28 cellular contexts compared by ENCODE assay signal in the genomic region with DNA sequence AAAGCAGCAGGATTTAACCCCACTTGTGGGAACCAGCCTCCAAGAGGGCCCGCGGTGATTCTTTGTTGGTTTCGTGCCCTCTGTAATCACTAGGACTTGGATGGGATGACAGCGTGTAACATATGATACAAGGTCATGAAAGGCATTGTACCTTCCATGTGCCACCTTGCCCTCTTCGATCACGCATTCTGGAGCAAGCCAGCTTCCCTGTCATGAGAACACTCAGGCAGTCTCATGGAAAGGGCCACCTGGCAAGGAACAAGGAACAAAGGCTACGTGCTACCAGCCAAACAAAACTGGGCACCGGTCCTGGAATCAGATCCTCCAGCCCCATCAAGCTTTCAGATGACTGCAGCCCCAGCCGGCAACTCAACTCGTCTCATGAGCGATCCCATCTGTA.
"Had no signal": no experiment of that assay in that cellular context is flagged by ENCODE, and none has a peak within 500 bp of the region (broad histone marks: within the 10 kb centered on the region; RNA-seq: fewer than 3 reads in every experiment).

No MANE protein-coding gene starts in this region.

- H3K36me3 ChIP-seq: brain microvascular endothelial cell, gastrocnemius medialis, heart left ventricle, WERI-Rb-1 had no signal

- H3K4me3 ChIP-seq: coronary artery, dorsolateral prefrontal cortex, gastrocnemius medialis, heart left ventricle had no signal

- DNase-seq: activated B cell treated with CpG ODN at 0.5 μM for 24 hours; activated CD4-positive, alpha-beta T cell treated with anti-CD3 and anti-CD28 coated beads for 48 hours; activated CD4-positive, alpha-beta T cell treated with anti-CD3 and anti-CD28 coated beads, Interleukin-2, amount 50 U/mL, for 1 hour; activated CD4-positive, alpha-beta T cell treated with anti-CD3 and anti-CD28 coated beads, Interleukin-2, amount 50 U/mL, for 48 hours; activated CD8-positive, alpha-beta memory T cell treated with anti-CD3 and anti-CD28 coated beads for 24 hours; activated CD8-positive, alpha-beta T cell treated with anti-CD3 and anti-CD28 coated beads for 36 hours; activated effector memory CD4-positive, alpha-beta T cell treated with Interleukin-2 at 50 U/mL for 16 hours; activated gamma-delta T cell treated with Interleukin-2 at 50 U/mL for 16 hours; activated naive CD4-positive, alpha-beta T cell treated with anti-CD3 and anti-CD28 coated beads, Interleukin-2, amount 50 U/mL, for 16 hours; activated naive CD4-positive, alpha-beta T cell treated with Interleukin-2 at 50 U/mL for 16 hours; activated T-cell treated with anti-CD3 and anti-CD28 coated beads, Interleukin-2, amount 50 U/mL, for 4 hours; amniotic stem cell; anterior cingulate cortex; brain microvascular endothelial cell; dorsolateral prefrontal cortex; effector memory CD4-positive, alpha-beta T cell; endodermal cell; foreskin keratinocyte; gastrocnemius medialis; glutamatergic neuron; heart left ventricle; T-helper 17 cell; T1000; WERI-Rb-1 had no signal

- H3K9me3 ChIP-seq: gastrocnemius medialis had no signal

- H3K4me1 ChIP-seq: foreskin keratinocyte, gastrocnemius medialis, heart left ventricle had no signal

- H3K27ac ChIP-seq: brain microvascular endothelial cell, coronary artery, dorsolateral prefrontal cortex, foreskin keratinocyte, gastrocnemius medialis, heart left ventricle, WERI-Rb-1 had no signal

- ATAC-seq: activated CD4-positive, CD25-positive, alpha-beta regulatory T cell treated with anti-CD3 and anti-CD28 coated beads, Interleukin-2, amount 50 U/mL, for 24 hours; activated CD8-positive, alpha-beta T cell treated with anti-CD3 and anti-CD28 coated beads for 36 hours; activated T-cell treated with anti-CD3 and anti-CD28 coated beads, Interleukin-2, amount 50 U/mL, for 4 hours; activated T-helper 17 cell treated with anti-CD3 and anti-CD28 coated beads, Interleukin-2, amount 50 U/mL, for 72 hours; esophagus mucosa; foreskin keratinocyte; gastrocnemius medialis; heart left ventricle; T-helper 17 cell had no signal

- H3K27me3 ChIP-seq: brain microvascular endothelial cell, dorsolateral prefrontal cortex, gastrocnemius medialis, heart left ventricle had no signal
